In the genomic region with DNA sequence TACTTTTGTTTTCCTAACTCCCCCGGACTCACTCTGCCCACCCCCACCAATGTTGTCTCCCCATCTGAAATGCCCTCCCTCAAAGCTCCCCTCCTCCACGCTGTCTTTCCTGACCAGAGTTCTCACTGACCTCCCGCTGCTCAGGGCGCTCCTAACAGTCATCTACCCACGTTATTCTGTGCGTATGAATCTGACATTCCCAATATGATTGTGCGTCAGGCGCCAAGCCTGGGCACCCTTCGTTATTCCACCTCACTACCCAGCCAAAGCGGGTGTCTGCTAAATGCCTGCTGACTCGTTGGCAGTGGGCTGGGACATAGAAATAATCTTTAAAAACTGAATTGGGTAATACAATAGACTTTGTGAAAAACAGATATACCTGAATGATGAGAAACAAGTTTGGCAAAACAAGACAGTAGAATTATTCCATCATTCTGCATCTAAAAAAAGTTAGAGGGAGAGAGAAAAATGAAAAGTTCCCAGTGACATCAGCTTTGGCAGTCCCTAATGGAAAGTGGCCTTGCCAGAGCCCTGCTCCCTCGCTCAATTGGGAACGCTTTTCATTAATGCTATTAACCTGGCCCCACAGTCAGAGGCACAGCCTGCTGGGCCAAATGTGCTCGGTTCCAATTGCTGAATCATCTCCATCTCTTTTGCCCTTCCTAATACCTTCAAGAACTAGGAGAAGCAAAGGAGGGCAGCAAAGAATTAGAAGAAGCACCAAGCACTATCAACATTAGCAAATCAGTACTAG, we compare ENCODE assay signal across 1 cellular context.
TF ChIP-seq lines count a peak whose summit lies in the region.

No MANE protein-coding gene starts in this region.

TF ChIP-seq in IMR-90, 13 proteins besides CTCF, POLR2A, EP300 and RAD21:
- TF ChIP-seq CHD1 (IDR thresholded peaks at IDR 0.05; ENCODE audit: low read depth, low read length) (no peak), RCOR1 (IDR thresholded peaks at IDR 0.05; ENCODE audit: insufficient replicate concordance, low read length) (no peak)
